10 cellular contexts compared by ENCODE assay signal in the genomic region with DNA sequence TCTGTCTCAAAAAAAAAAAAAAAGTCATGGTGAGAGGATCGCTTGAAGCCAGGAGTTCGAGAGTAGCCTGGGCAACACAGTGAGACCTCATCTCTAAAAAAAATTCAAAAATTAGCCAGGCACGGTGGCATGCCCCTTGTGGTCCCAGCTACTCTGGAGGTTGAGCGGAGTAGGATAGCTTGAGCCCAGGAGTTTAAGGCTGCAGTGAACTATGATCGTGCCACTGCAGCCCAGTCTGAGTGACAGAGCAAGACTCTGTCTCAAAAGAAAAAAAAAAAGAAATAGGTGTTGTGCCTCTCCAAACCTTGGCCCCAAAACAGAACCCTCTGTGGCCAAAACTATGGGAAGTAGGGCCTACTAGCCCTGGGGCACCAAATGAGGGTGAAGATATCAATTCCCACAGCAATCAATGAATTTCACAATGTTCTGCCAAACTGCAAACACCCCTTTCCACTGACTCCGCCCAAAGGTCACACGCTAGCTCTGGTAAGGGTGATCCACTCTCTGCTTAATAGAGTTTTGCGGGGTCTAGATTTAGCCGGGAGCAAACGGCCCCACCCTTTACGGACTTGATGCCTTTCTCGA. TPM values are rescaled to one million over a fixed set of nuclear protein-coding genes. Genes with fewer than 3 reads are reported as not detected.
DNase-seq lines count a peak whose midpoint lies in the region; ATAC-seq, FAIRE-seq and TF ChIP-seq lines count a peak whose summit lies in the region.
"Had no signal": no experiment of that assay in that cellular context is flagged by ENCODE, and none has a peak within 500 bp of the region (broad histone marks: within the 10 kb centered on the region; RNA-seq: fewer than 3 reads in every experiment).

No MANE protein-coding gene starts in this region.

- FAIRE-seq in GM12878 (lab: Jason Lieb, UNC), result no peak
- FAIRE-seq: G401.6 had no signal

- H3K79me2 ChIP-seq in GM12878 (ENCODE audit: control insufficient read depth, insufficient read depth, low read length), result no peaks in the 10 kb centered on the region

- no peaks in the 10 kb centered on the region for H3K9me3 Mint-ChIP-seq in activated naive CD4-positive, alpha-beta T cell treated with anti-CD3 and anti-CD28 coated beads, Interleukin-2, amount 50 U/mL, for 24 hours
- no peaks in the 10 kb centered on the region for H3K9me3 Mint-ChIP-seq in type B pancreatic cell

- H3K27ac Mint-ChIP-seq in activated naive CD4-positive, alpha-beta T cell treated with anti-CD3 and anti-CD28 coated beads, Interleukin-2, amount 50 U/mL, for 24 hours, result peak overlapping the region; percentile 94
- peak overlapping the region; percentile 92 for H3K27ac Mint-ChIP-seq in type B pancreatic cell

- H3K4me1 ChIP-seq in GM12878 (ENCODE audit: control insufficient read depth, insufficient read depth, low read length) (peaks cover 9% of the 10 kb centered on the region), lung (ENCODE audit: control insufficient read depth in 2 of 2, insufficient read depth in 2 of 2, low read length in 2 of 2) (peaks cover 0 to 6% of the 10 kb centered on the region in 2 donors)

- no peaks in the 10 kb centered on the region for H3K27me3 Mint-ChIP-seq in activated naive CD4-positive, alpha-beta T cell treated with anti-CD3 and anti-CD28 coated beads, Interleukin-2, amount 50 U/mL, for 24 hours
- H3K27me3 Mint-ChIP-seq in type B pancreatic cell, result no peaks in the 10 kb centered on the region

- H2AFZ ChIP-seq in GM12878 (ENCODE audit: control insufficient read depth, low read depth, low read length), result peak overlapping the region; percentile 87

- H3K4me3 Mint-ChIP-seq in activated naive CD4-positive, alpha-beta T cell treated with anti-CD3 and anti-CD28 coated beads, Interleukin-2, amount 50 U/mL, for 24 hours, result peak overlapping the region; percentile 90
- H3K4me3 Mint-ChIP-seq in type B pancreatic cell, result peak overlapping the region; percentile 91

- H3K36me3 Mint-ChIP-seq in activated naive CD4-positive, alpha-beta T cell treated with anti-CD3 and anti-CD28 coated beads, Interleukin-2, amount 50 U/mL, for 24 hours, result no peaks in the 10 kb centered on the region
- no peaks in the 10 kb centered on the region for H3K36me3 Mint-ChIP-seq in type B pancreatic cell

- no peaks in the 10 kb centered on the region for H3K36me3 ChIP-seq in GM12878 (ENCODE audit: control insufficient read depth in 2 of 2, insufficient read depth in 2 of 2, low read length in 1 of 2)
- H3K36me3 ChIP-seq in lung (ENCODE audit: control insufficient read depth in 2 of 2, insufficient read depth in 2 of 2, low read length in 2 of 2), result no peaks in the 10 kb centered on the region

- POLR2A ChIA-PET in GM12878 (lab: Charles Lee), result interaction anchor here (0.5 to 2.3 kb wide), 4 partner anchors 11 to 33 kb away, joined by 3 to 5 read pairs (median 4); a partner anchor contains a TSS

- H3K9me3 ChIP-seq in GM12878 (replicated peaks; ENCODE audit: control insufficient read depth, insufficient read depth, low read length), result no peaks in the 10 kb centered on the region
- H3K9me3 ChIP-seq in lung (ENCODE audit: control insufficient read depth in 2 of 2, insufficient read depth in 1 of 2, low read length in 1 of 2), result no peaks in the 10 kb centered on the region

- in situ Hi-C loops in GM12878 (cut with MboI), result no loop called here

- intact Hi-C loops in GM12878 (cut with micrococcal nuclease; ENCODE audit: unreplicated experiment), result loop anchor here (2.0 kb wide), 1 partner anchor 74 kb away; no protein-coding TSS in a partner anchor

- peak overlapping the region; percentile 1; the same call in 1 of the 2 replicates for H3K9ac ChIP-seq in GM12878 (ENCODE audit: control insufficient read depth, insufficient read depth, low read length)

- TF ChIP-seq CTCF in GM12878 (IDR thresholded peaks at IDR 0.05 in 2 of 3, conservative IDR thresholded peaks at IDR 0.05 in 1 of 3; ENCODE audit: control insufficient read depth in 2 of 3, extremely low read depth in 1 of 3, insufficient read depth in 1 of 3, low read depth in 3 of 3, low read length in 3 of 3) (no peak), lung (IDR thresholded peaks at IDR 0.05; ENCODE audit: control extremely low read depth, extremely low read depth) (no peak), type B pancreatic cell (conservative IDR thresholded peaks at IDR 0.05) (no peak)

- H3K27ac ChIP-seq in GM12878 (ENCODE audit: control insufficient read depth, insufficient read depth) (no peak overlapping the region), lung (ENCODE audit: low read depth in 1 of 2, low read length in 1 of 2) (peak overlapping the region; percentile 81)

- no peak for TF ChIP-seq EP300 in GM12878 (IDR thresholded peaks at IDR 0.05; ENCODE audit: borderline replicate concordance in 1 of 2, control insufficient read depth in 1 of 2, low read depth in 2 of 2, low read length in 2 of 2)

- SMC1A ChIA-PET in GM12878 (lab: Charles Lee; ENCODE audit: uncharacterized antibody, unreplicated experiment), result no interaction called here

- TF ChIP-seq POLR2A in GM12878 (IDR thresholded peaks at IDR 0.05; ENCODE audit: low read depth, low read length), result no peak

- no peaks in the 10 kb centered on the region for H4K20me1 ChIP-seq in GM12878 (ENCODE audit: control insufficient read depth, insufficient read depth)

- no peak for DNase-seq in activated naive CD4-positive, alpha-beta T cell (lab: John Stamatoyannopoulos, UW)
- no peak for DNase-seq in GM12878 (ENCODE audit: low read depth, low spot score)
- no peak for DNase-seq in lung (ENCODE audit: low spot score)
- no peak for DNase-seq in type B pancreatic cell (ENCODE audit: extremely low spot score, unreplicated experiment)
- no peak for DNase-seq in AML-193 (lab: John Stamatoyannopoulos, UW)
- DNase-seq: NCI-H1436 treated with DMSO at 0.1 percent for 48 hours had no signal

- RAD21 ChIA-PET in GM12878 (lab: Charles Lee; ENCODE audit: unreplicated experiment), result no interaction called here

- no peak for TF ChIP-seq RAD21 in GM12878 (IDR thresholded peaks at IDR 0.05; ENCODE audit: insufficient read depth, low read depth, low read length)

- ATAC-seq in GM12878 (peak; percentile 2; the same call in 2 of the 3 replicates), lung (ENCODE audit: insufficient read depth, low FRiP score) (no peak), GM18873 (IDR thresholded peaks at IDR 0.05; ENCODE audit: low FRiP score, unreplicated experiment) (no peak), GM19351 (IDR thresholded peaks at IDR 0.05; ENCODE audit: unreplicated experiment) (no peak)

- H3K4me1 Mint-ChIP-seq in activated naive CD4-positive, alpha-beta T cell treated with anti-CD3 and anti-CD28 coated beads, Interleukin-2, amount 50 U/mL, for 24 hours, result peaks cover 20% of the 10 kb centered on the region
- H3K4me1 Mint-ChIP-seq in type B pancreatic cell (ENCODE audit: unreplicated experiment), result peaks cover 5% of the 10 kb centered on the region

- BruUV-seq in GM12878 (replicated peaks; lab: Mats Ljungman, UMichigan), result no TSS peak

- no peaks in the 10 kb centered on the region for H3K27me3 ChIP-seq in GM12878 (replicated peaks in 1 of 2; ENCODE audit: control insufficient read depth in 2 of 2, insufficient read depth in 2 of 2, low read length in 1 of 2)
- no peaks in the 10 kb centered on the region for H3K27me3 ChIP-seq in lung (ENCODE audit: control insufficient read depth, insufficient read depth)

- peak overlapping the region; percentile 26 for H3K4me2 ChIP-seq in GM12878 (ENCODE audit: control insufficient read depth, insufficient read depth)

- CTCF ChIA-PET in GM12878 (lab: Yijun Ruan, JAX), result interaction anchor here (0.7 kb wide), 1 partner anchor 199 kb away, joined by 3 read pairs; no protein-coding TSS in a partner anchor

- H3K4me3 ChIP-seq in GM12878 (0 out of 2 replicates have a peak overlapping the region, but pooled peaks have one; percentile 4), lung (no peak overlapping the region)

- 30% methylated on average over 12 of the region's 12 CpGs for WGBS in GM12878 (ENCODE audit: insufficient coverage, insufficient replicate concordance, low lambda C conversion rate, missing lambda C conversion rate)
- 37 to 41% methylated on average over 12 of the region's 12 CpGs for WGBS in lung, 2 donors

RNA-seq across cellular contexts. Expression of a gene that starts 16.9 kb away (rescaled TPM):
- total RNA-seq in GM12878 (2013; cell fraction: nucleolus; rRNA removed), result 0.33 TPM in 1 of 2 replicates, not detected in the other
- 0.34 and 0.65 TPM in 2 replicates for total RNA-seq in GM12878 (2014; rRNA removed)
- total RNA-seq in GM12878 (2014; rRNA removed; fragmentation: Illumina TruSeq; extraction: Trizol), result 0.14 and 0.18 TPM in 2 replicates
- 0.41 and 0.72 TPM in 2 replicates for total RNA-seq in GM12878 (2021)
- polyA plus RNA-seq in GM12878 (2011; ENCODE audit: low read depth), result not detected
- polyA plus RNA-seq in GM12878 (2011; rRNA removed), result 0.24 TPM in 2 replicates
- polyA plus RNA-seq in GM12878 (2011; cell fraction: cytosol; rRNA removed), result 0.51 and 0.57 TPM in 2 replicates
- 0.15 and 0.18 TPM in 2 replicates for polyA plus RNA-seq in GM12878 (2011; cell fraction: nucleus; rRNA removed)
- polyA plus RNA-seq in GM12878 (2012), result 0.18 and 0.39 TPM in 2 replicates
- polyA plus RNA-seq in GM12878 (2014; fragmentation: Illumina TruSeq; extraction: Trizol), result 0.21 and 0.25 TPM in 2 replicates
- polyA plus RNA-seq in GM12878 (2014; fragmentation: Nextera tagmentation; extraction: Ambion mirVana), result under 1 TPM in 1 of 2 experiments, not detected in 1; 0.11 TPM
- 0.08 and 0.29 TPM in 2 replicates for polyA plus RNA-seq in GM12878 (2014; rRNA removed)
- under 1 TPM; 0.63 to 0.79 TPM for polyA plus RNA-seq in GM12878 (2016; fragmentation: Nextera tagmentation; extraction: Ambion mirVana)
- 0.37 and 0.52 TPM in 2 replicates for polyA minus RNA-seq in GM12878 (2011; rRNA and poly(A)+ RNA removed)
- polyA minus RNA-seq in GM12878 (2011; cell fraction: cytosol; rRNA and poly(A)+ RNA removed), result not detected in 2 replicates
- polyA minus RNA-seq in GM12878 (2011; cell fraction: nucleus; rRNA and poly(A)+ RNA removed), result not detected in 2 replicates
- 1 to 10 TPM in 1 of 2 donors, under 1 TPM in 1; 0.28 to 2.1 TPM for total RNA-seq in lung
- polyA plus RNA-seq in lung, result 1 to 10 TPM; 1.8 to 1.9 TPM
- 1.7 and 4.9 TPM in 2 replicates for total RNA-seq in type B pancreatic cell (ENCODE audit: low replicate concordance)

RNA-seq across cellular contexts. Expression of a gene that starts 32.1 kb away (rescaled TPM):
- 0.25 and 0.29 TPM in 2 replicates for total RNA-seq in GM12878 (2013; cell fraction: nucleolus; rRNA removed)
- 3.0 and 5.2 TPM in 2 replicates for total RNA-seq in GM12878 (2014; rRNA removed)
- total RNA-seq in GM12878 (2014; rRNA removed; fragmentation: Illumina TruSeq; extraction: Trizol), result 2.7 and 3.3 TPM in 2 replicates
- 2.2 and 3.0 TPM in 2 replicates for total RNA-seq in GM12878 (2021)
- 9.5 TPM for polyA plus RNA-seq in GM12878 (2011; ENCODE audit: low read depth)
- polyA plus RNA-seq in GM12878 (2011; rRNA removed), result 0.07 and 0.39 TPM in 2 replicates
- 0.21 and 0.22 TPM in 2 replicates for polyA plus RNA-seq in GM12878 (2011; cell fraction: cytosol; rRNA removed)
- 0.16 and 0.31 TPM in 2 replicates for polyA plus RNA-seq in GM12878 (2011; cell fraction: nucleus; rRNA removed)
- 2.2 and 5.0 TPM in 2 replicates for polyA plus RNA-seq in GM12878 (2012)
- polyA plus RNA-seq in GM12878 (2014; fragmentation: Illumina TruSeq; extraction: Trizol), result 1.6 and 3.0 TPM in 2 replicates
- 1 to 10 TPM; 2.0 to 5.1 TPM for polyA plus RNA-seq in GM12878 (2014; fragmentation: Nextera tagmentation; extraction: Ambion mirVana)
- 0.90 and 2.0 TPM in 2 replicates for polyA plus RNA-seq in GM12878 (2014; rRNA removed)
- 1 to 10 TPM; 1.6 to 2.9 TPM for polyA plus RNA-seq in GM12878 (2016; fragmentation: Nextera tagmentation; extraction: Ambion mirVana)
- polyA minus RNA-seq in GM12878 (2011; rRNA and poly(A)+ RNA removed), result 1.2 and 1.4 TPM in 2 replicates
- polyA minus RNA-seq in GM12878 (2011; cell fraction: cytosol; rRNA and poly(A)+ RNA removed), result 5.7 TPM in 1 of 2 replicates, not detected in the other
- 0.29 TPM in 1 of 2 replicates, not detected in the other for polyA minus RNA-seq in GM12878 (2011; cell fraction: nucleus; rRNA and poly(A)+ RNA removed)
- 10 to 100 TPM in 1 of 2 donors, under 1 TPM in 1; 0.74 to 15.7 TPM for total RNA-seq in lung
- 1 to 10 TPM; 1.6 to 5.2 TPM for polyA plus RNA-seq in lung
- not detected in 2 replicates for total RNA-seq in type B pancreatic cell (ENCODE audit: low replicate concordance)

RNA-seq across cellular contexts. Expression of a gene that starts 33.8 kb away (rescaled TPM):
- 36.7 and 39.5 TPM in 2 replicates for total RNA-seq in GM12878 (2013; cell fraction: nucleolus; rRNA removed)
- 26.0 and 26.4 TPM in 2 replicates for total RNA-seq in GM12878 (2014; rRNA removed)
- total RNA-seq in GM12878 (2014; rRNA removed; fragmentation: Illumina TruSeq; extraction: Trizol), result 77.4 and 79.7 TPM in 2 replicates
- 153 and 157 TPM in 2 replicates for total RNA-seq in GM12878 (2021)
- 37.6 TPM for polyA plus RNA-seq in GM12878 (2011; ENCODE audit: low read depth)
- polyA plus RNA-seq in GM12878 (2011; rRNA removed), result 59.6 and 75.1 TPM in 2 replicates
- 34.2 and 44.7 TPM in 2 replicates for polyA plus RNA-seq in GM12878 (2011; cell fraction: cytosol; rRNA removed)
- 25.0 and 40.2 TPM in 2 replicates for polyA plus RNA-seq in GM12878 (2011; cell fraction: nucleus; rRNA removed)
- 86.1 and 86.2 TPM in 2 replicates for polyA plus RNA-seq in GM12878 (2012)
- 125 and 130 TPM in 2 replicates for polyA plus RNA-seq in GM12878 (2014; fragmentation: Illumina TruSeq; extraction: Trizol)
- 10 to 100 TPM; 20.2 to 27.2 TPM for polyA plus RNA-seq in GM12878 (2014; fragmentation: Nextera tagmentation; extraction: Ambion mirVana)
- polyA plus RNA-seq in GM12878 (2014; rRNA removed), result 55.4 and 61.8 TPM in 2 replicates
- polyA plus RNA-seq in GM12878 (2016; fragmentation: Nextera tagmentation; extraction: Ambion mirVana), result 10 to 100 TPM; 24.3 to 26.1 TPM
- 60.4 and 89.3 TPM in 2 replicates for polyA minus RNA-seq in GM12878 (2011; rRNA and poly(A)+ RNA removed)
- 48.9 and 52.5 TPM in 2 replicates for polyA minus RNA-seq in GM12878 (2011; cell fraction: cytosol; rRNA and poly(A)+ RNA removed)
- 11.5 and 21.3 TPM in 2 replicates for polyA minus RNA-seq in GM12878 (2011; cell fraction: nucleus; rRNA and poly(A)+ RNA removed)
- total RNA-seq in lung, result 100 to 1,000 TPM in 1 of 2 donors, 10 to 100 TPM in 1; 74.4 to 123 TPM
- polyA plus RNA-seq in lung, result 10 to 100 TPM; 34.3 to 91.4 TPM
- 140 TPM in 2 replicates for total RNA-seq in type B pancreatic cell (ENCODE audit: low replicate concordance)
